Comparison of ENCODE assay signal across 1 cellular context in genomic region chr2:144546933-144547332, GRCh38.
TF ChIP-seq lines count a peak whose summit lies in the region.

No MANE protein-coding gene starts in this region.

TF ChIP-seq in endothelial cell of umbilical vein, 7 proteins besides CTCF, POLR2A, EP300 and RAD21 (continued from another document):
- TF ChIP-seq EZH2 (IDR thresholded peaks at IDR 0.05; ENCODE audit: borderline replicate concordance, low read depth, low read length, severe bottlenecking), result no peak
- no peak for TF ChIP-seq POLR2AphosphoS5 (IDR thresholded peaks at IDR 0.05; ENCODE audit: insufficient read depth, low read depth, low read length)
